In the genomic region with DNA sequence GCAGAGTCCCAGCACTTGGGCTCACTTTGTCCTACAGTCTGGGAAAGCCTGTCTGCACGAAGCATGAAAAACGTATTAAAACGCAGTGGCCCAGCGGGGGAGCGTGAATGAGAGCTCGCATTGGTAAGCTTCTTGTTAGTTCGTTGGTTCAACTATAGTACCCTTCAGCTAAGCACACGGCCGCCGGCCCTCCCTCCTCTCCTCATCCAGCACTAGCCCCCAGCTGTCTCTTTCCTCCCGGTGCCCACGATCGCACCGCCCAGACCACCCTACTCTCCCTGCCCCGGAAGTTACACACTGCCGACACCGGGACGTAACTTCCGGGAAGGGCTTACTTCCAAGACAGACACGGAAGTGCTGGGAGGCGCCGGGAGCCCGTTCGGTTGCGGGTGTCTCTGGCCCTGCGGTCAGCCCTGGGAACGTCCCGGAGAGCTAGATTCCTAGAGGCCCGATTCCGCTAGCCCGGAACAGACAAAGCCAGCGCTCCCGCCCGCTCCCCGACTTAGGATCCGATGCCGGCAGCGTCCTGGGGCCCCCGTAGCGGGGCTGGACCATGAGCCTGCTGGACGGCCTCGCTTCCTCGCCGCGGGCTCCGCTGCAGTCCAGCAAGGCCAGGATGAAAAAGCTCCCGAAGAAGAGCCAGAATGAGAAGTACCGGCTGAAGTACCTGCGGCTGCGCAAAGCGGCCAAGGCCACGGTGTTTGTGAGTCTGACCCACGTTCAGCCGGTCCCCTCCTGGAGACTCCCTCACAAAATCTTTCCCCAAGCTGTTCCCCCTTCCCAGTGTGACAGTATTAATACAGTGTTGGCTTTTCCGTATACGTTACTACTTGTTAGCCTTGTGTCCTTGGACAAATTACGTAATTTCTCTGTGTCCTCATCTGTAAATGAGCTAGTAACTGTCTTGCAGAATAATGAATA, we compare ENCODE assay signal across 1 cellular context.
A peak's percentile ranks its signal among the peaks of the same experiment; 100 is the strongest.
TF ChIP-seq lines count a peak whose summit lies in the region.

TBRG1 (plus strand) TSS at position 334 of the 921 bp plus-strand sequence; CDS start at position 554, 220 bp downstream.

TF ChIP-seq in HepG2, 621 proteins besides CTCF, POLR2A, EP300 and RAD21 (continued from another document and continues in another):
- TF ChIP-seq, protein P1, sequence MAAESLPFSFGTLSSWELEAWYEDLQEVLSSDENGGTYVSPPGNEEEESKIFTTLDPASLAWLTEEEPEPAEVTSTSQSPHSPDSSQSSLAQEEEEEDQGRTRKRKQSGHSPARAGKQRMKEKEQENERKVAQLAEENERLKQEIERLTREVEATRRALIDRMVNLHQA (CRISPR knock-in tag; IDR thresholded peaks at IDR 0.05) = 0 out of 2 replicates have a peak, but pooled peaks have one; percentile 12
- TF ChIP-seq ADNP (CRISPR knock-in tag; IDR thresholded peaks at IDR 0.05) (no peak), HES4 (CRISPR knock-in tag; IDR thresholded peaks at IDR 0.05; ENCODE audit: borderline replicate concordance) (no peak), TRIM24 (CRISPR knock-in tag; IDR thresholded peaks at IDR 0.05) (no peak), ZNF558 (CRISPR knock-in tag; IDR thresholded peaks at IDR 0.05; ENCODE audit: borderline replicate concordance) (no peak), FOXK1 (CRISPR knock-in tag; IDR thresholded peaks at IDR 0.05; ENCODE audit: borderline replicate concordance, low read depth) (peak; percentile 88; the same call in 1 of the 2 replicates), KAT8 (CRISPR knock-in tag; IDR thresholded peaks at IDR 0.05) (peak; percentile 99), REST (IDR thresholded peaks at IDR 0.05; ENCODE audit: borderline replicate concordance in 1 of 2, low read depth in 1 of 2, low read length in 2 of 2) (0 out of 4 replicates have a peak, but pooled peaks of 1 of the 2 experiments have one; percentile 57), ZNF615 (CRISPR knock-in tag; IDR thresholded peaks at IDR 0.05; ENCODE audit: borderline replicate concordance) (no peak), ATF7 (IDR thresholded peaks at IDR 0.05) (no peak), ATF7 (CRISPR knock-in tag; IDR thresholded peaks at IDR 0.05) (peak; percentile 56; the same call in 1 of the 2 replicates), THAP7 (CRISPR knock-in tag; IDR thresholded peaks at IDR 0.05) (peak; percentile 71; the same call in 1 of the 2 replicates), MYC (CRISPR knock-in tag; IDR thresholded peaks at IDR 0.05; ENCODE audit: borderline replicate concordance) (peak; percentile 54; the same call in 1 of the 2 replicates), ZFP41 (CRISPR knock-in tag; IDR thresholded peaks at IDR 0.05; ENCODE audit: borderline replicate concordance) (no peak), ARNT2 (CRISPR knock-in tag; IDR thresholded peaks at IDR 0.05; ENCODE audit: low read depth) (no peak; the same call in 1 of the 2 replicates), GLI4 (CRISPR knock-in tag; IDR thresholded peaks at IDR 0.05; ENCODE audit: borderline replicate concordance) (0 out of 2 replicates have a peak, but pooled peaks have one; percentile 63), STAG1 (CRISPR knock-in tag; IDR thresholded peaks at IDR 0.05) (no peak; the same call in 1 of the 2 replicates), FOXP1 (IDR thresholded peaks at IDR 0.05) (no peak), FOXP1 (CRISPR knock-in tag; IDR thresholded peaks at IDR 0.05) (no peak), NR3C1 (CRISPR knock-in tag; IDR thresholded peaks at IDR 0.05) (no peak), KDM3A (CRISPR knock-in tag; IDR thresholded peaks at IDR 0.05; ENCODE audit: low read depth) (peak; percentile 77; the same call in 1 of the 2 replicates), ZNF33B (CRISPR knock-in tag; IDR thresholded peaks at IDR 0.05) (0 out of 2 replicates have a peak, but pooled peaks have one; percentile 23), AHR (CRISPR knock-in tag; IDR thresholded peaks at IDR 0.05) (no peak), NBN (conservative IDR thresholded peaks at IDR 0.05) (no peak), YEATS4 (CRISPR knock-in tag; IDR thresholded peaks at IDR 0.05; ENCODE audit: borderline replicate concordance) (peak; percentile 70; the same call in 1 of the 2 replicates), FLYWCH1 (CRISPR knock-in tag; IDR thresholded peaks at IDR 0.05) (no peak), FOXO1 (CRISPR knock-in tag; IDR thresholded peaks at IDR 0.05) (0 out of 2 replicates have a peak, but pooled peaks have one; percentile 48), KMT2B (CRISPR knock-in tag; IDR thresholded peaks at IDR 0.05) (peak; percentile 93), ZNF263 (CRISPR knock-in tag; IDR thresholded peaks at IDR 0.05) (0 out of 2 replicates have a peak, but pooled peaks have one; percentile 20)
- TF ChIP-seq, protein P2, sequence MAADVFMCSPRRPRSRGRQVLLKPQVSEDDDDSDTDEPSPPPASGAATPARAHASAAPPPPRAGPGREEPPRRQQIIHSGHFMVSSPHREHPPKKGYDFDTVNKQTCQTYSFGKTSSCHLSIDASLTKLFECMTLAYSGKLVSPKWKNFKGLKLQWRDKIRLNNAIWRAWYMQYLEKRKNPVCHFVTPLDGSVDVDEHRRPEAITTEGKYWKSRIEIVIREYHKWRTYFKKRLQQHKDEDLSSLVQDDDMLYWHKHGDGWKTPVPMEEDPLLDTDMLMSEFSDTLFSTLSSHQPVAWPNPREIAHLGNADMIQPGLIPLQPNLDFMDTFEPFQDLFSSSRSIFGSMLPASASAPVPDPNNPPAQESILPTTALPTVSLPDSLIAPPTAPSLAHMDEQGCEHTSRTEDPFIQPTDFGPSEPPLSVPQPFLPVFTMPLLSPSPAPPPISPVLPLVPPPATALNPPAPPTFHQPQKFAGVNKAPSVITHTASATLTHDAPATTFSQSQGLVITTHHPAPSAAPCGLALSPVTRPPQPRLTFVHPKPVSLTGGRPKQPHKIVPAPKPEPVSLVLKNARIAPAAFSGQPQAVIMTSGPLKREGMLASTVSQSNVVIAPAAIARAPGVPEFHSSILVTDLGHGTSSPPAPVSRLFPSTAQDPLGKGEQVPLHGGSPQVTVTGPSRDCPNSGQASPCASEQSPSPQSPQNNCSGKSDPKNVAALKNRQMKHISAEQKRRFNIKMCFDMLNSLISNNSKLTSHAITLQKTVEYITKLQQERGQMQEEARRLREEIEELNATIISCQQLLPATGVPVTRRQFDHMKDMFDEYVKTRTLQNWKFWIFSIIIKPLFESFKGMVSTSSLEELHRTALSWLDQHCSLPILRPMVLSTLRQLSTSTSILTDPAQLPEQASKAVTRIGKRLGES (CRISPR knock-in tag; IDR thresholded peaks at IDR 0.05; ENCODE audit: borderline replicate concordance) = no peak; the same call in 1 of the 2 replicates
- TF ChIP-seq, protein P3, sequence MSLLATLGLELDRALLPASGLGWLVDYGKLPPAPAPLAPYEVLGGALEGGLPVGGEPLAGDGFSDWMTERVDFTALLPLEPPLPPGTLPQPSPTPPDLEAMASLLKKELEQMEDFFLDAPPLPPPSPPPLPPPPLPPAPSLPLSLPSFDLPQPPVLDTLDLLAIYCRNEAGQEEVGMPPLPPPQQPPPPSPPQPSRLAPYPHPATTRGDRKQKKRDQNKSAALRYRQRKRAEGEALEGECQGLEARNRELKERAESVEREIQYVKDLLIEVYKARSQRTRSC (CRISPR knock-in tag; IDR thresholded peaks at IDR 0.05; ENCODE audit: low read depth) = no peak
- TF ChIP-seq, protein P4, sequence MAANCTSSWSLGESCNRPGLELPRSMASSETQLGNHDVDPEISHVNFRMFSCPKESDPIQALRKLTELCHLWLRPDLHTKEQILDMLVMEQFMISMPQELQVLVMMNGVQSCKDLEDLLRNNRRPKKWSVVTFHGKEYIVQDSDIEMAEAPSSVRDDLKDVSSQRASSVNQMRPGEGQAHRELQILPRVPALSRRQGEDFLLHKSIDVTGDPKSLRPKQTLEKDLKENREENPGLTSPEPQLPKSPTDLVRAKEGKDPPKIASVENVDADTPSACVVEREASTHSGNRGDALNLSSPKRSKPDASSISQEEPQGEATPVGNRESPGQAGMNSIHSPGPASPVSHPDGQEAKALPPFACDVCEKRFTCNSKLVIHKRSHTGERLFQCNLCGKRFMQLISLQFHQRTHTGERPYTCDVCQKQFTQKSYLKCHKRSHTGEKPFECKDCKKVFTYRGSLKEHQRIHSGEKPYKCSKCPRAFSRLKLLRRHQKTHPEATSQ (CRISPR knock-in tag; IDR thresholded peaks at IDR 0.05; ENCODE audit: borderline replicate concordance) = peak; percentile 81
- TF ChIP-seq, protein P5, sequence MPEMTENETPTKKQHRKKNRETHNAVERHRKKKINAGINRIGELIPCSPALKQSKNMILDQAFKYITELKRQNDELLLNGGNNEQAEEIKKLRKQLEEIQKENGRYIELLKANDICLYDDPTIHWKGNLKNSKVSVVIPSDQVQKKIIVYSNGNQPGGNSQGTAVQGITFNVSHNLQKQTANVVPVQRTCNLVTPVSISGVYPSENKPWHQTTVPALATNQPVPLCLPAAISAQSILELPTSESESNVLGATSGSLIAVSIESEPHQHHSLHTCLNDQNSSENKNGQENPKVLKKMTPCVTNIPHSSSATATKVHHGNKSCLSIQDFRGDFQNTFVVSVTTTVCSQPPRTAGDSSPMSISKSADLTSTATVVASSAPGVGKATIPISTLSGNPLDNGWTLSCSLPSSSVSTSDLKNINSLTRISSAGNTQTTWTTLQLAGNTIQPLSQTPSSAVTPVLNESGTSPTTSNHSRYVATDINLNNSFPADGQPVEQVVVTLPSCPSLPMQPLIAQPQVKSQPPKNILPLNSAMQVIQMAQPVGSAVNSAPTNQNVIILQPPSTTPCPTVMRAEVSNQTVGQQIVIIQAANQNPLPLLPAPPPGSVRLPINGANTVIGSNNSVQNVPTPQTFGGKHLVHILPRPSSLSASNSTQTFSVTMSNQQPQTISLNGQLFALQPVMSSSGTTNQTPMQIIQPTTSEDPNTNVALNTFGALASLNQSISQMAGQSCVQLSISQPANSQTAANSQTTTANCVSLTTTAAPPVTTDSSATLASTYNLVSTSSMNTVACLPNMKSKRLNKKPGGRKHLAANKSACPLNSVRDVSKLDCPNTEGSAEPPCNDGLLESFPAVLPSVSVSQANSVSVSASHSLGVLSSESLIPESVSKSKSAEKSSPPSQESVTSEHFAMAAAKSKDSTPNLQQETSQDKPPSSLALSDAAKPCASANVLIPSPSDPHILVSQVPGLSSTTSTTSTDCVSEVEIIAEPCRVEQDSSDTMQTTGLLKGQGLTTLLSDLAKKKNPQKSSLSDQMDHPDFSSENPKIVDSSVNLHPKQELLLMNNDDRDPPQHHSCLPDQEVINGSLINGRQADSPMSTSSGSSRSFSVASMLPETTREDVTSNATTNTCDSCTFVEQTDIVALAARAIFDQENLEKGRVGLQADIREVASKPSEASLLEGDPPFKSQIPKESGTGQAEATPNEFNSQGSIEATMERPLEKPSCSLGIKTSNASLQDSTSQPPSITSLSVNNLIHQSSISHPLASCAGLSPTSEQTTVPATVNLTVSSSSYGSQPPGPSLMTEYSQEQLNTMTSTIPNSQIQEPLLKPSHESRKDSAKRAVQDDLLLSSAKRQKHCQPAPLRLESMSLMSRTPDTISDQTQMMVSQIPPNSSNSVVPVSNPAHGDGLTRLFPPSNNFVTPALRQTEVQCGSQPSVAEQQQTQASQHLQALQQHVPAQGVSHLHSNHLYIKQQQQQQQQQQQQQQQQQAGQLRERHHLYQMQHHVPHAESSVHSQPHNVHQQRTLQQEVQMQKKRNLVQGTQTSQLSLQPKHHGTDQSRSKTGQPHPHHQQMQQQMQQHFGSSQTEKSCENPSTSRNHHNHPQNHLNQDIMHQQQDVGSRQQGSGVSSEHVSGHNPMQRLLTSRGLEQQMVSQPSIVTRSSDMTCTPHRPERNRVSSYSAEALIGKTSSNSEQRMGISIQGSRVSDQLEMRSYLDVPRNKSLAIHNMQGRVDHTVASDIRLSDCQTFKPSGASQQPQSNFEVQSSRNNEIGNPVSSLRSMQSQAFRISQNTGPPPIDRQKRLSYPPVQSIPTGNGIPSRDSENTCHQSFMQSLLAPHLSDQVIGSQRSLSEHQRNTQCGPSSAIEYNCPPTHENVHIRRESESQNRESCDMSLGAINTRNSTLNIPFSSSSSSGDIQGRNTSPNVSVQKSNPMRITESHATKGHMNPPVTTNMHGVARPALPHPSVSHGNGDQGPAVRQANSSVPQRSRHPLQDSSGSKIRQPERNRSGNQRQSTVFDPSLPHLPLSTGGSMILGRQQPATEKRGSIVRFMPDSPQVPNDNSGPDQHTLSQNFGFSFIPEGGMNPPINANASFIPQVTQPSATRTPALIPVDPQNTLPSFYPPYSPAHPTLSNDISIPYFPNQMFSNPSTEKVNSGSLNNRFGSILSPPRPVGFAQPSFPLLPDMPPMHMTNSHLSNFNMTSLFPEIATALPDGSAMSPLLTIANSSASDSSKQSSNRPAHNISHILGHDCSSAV (CRISPR knock-in tag; IDR thresholded peaks at IDR 0.05; ENCODE audit: borderline replicate concordance) = no peak
- TF ChIP-seq, protein P6, sequence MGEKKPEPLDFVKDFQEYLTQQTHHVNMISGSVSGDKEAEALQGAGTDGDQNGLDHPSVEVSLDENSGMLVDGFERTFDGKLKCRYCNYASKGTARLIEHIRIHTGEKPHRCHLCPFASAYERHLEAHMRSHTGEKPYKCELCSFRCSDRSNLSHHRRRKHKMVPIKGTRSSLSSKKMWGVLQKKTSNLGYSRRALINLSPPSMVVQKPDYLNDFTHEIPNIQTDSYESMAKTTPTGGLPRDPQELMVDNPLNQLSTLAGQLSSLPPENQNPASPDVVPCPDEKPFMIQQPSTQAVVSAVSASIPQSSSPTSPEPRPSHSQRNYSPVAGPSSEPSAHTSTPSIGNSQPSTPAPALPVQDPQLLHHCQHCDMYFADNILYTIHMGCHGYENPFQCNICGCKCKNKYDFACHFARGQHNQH (CRISPR knock-in tag; IDR thresholded peaks at IDR 0.05) = 0 out of 2 replicates have a peak, but pooled peaks have one; percentile 67
